In genomic region chr6:28446818-28447511, GRCh38 we compare ENCODE assay signal across 9 cellular contexts. TPM values are rescaled to one million over a fixed set of nuclear protein-coding genes. Genes with fewer than 3 reads are reported as not detected.
DNase-seq lines count a peak whose midpoint lies in the region; ATAC-seq and TF ChIP-seq lines count a peak whose summit lies in the region.
"Had no signal": no experiment of that assay in that cellular context is flagged by ENCODE, and none has a peak within 500 bp of the region (broad histone marks: within the 10 kb centered on the region; RNA-seq: fewer than 3 reads in every experiment).

No MANE protein-coding gene starts in this region.

- H2AK5ac ChIP-seq in neuronal stem cell (ENCODE audit: low read depth, low read length): no peak overlapping the region

- no peak overlapping the region for H3K4ac ChIP-seq in neuronal stem cell (ENCODE audit: low read length)

- H3K36me3 ChIP-seq in ectodermal cell (ENCODE audit: control insufficient read depth, insufficient read depth, low read length) (no peaks in the 10 kb centered on the region), neuronal stem cell (replicated peaks in 1 of 2; ENCODE audit: control insufficient read depth in 2 of 2, insufficient read depth in 2 of 2, low read length in 2 of 2) (no peaks in the 10 kb centered on the region)

- 10% methylated on average over 34 to 36 of the region's 36 CpGs for WGBS in ectodermal cell, 2 experiments
- WGBS in neuronal stem cell (ENCODE audit: extremely low coverage in 2 of 2, insufficient read length in 2 of 2, insufficient replicate concordance in 1 of 2), 2 donors: no CpG with 5 or more reads among the region's 36 CpGs

- H2BK120ac ChIP-seq in neuronal stem cell (ENCODE audit: low read depth, low read length): no peak overlapping the region

- H3K14ac ChIP-seq in neuronal stem cell (ENCODE audit: low read length): peak overlapping the region; percentile 76

- H4K8ac ChIP-seq in neuronal stem cell (ENCODE audit: low read depth, low read length): no peak overlapping the region

- peak overlapping the region; percentile 65 for H3K4me2 ChIP-seq in neuronal stem cell (ENCODE audit: insufficient read depth, low read length, poor library complexity, severe bottlenecking)

- TF ChIP-seq POLR2A in NB4 (IDR thresholded peaks at IDR 0.05; ENCODE audit: extremely low read depth, insufficient read length): peak; percentile 32

- no peak for TF ChIP-seq CTCF in NB4 (IDR thresholded peaks at IDR 0.05; ENCODE audit: low read depth, low read length)

- H2BK15ac ChIP-seq in neuronal stem cell (ENCODE audit: low read length): peak overlapping the region; percentile 88

- peak overlapping the region; percentile 90 for H2AFZ ChIP-seq in neuronal stem cell (ENCODE audit: low read length)

- peak overlapping the region; percentile 19 for H3K27ac ChIP-seq in ectodermal cell (ENCODE audit: insufficient read depth, low read depth, low read length, poor library complexity, severe bottlenecking)
- H3K27ac ChIP-seq in neuronal stem cell (replicated peaks; ENCODE audit: low read length): peak overlapping the region; percentile 86

- peak overlapping the region; percentile 87 for H3K23ac ChIP-seq in neuronal stem cell (ENCODE audit: low read depth, low read length, poor library complexity)

- peak; percentile 32 for DNase-seq in Daoy (ENCODE audit: low read depth)
- peak; percentile 73 for DNase-seq in NB4 (ENCODE audit: low read depth)
- peak; percentile 44 for DNase-seq in neuronal stem cell (ENCODE audit: low spot score)
- DNase-seq in NCI-H748 treated with DMSO at 0.1 percent for 48 hours (lab: John Stamatoyannopoulos, UW): no peak
- DNase-seq in NCI-H2081 treated with DMSO at 0.1 percent for 48 hours (lab: John Stamatoyannopoulos, UW): no peak
- DNase-seq in stimulated activated CD4-positive, alpha-beta T cell treated with anti-CD3 and anti-CD28 coated beads, Interleukin-1b, Interleukin-23, amount 100 ng/mL, for 48 hours: no peak
- DNase-seq: RPMI8226 had no signal

- ATAC-seq in HG03378 (IDR thresholded peaks at IDR 0.05; ENCODE audit: unreplicated experiment): no peak

- peak overlapping the region; percentile 97 for H2BK5ac ChIP-seq in neuronal stem cell (ENCODE audit: low read length)

- peaks cover under 1% of the 10 kb centered on the region for H3K79me1 ChIP-seq in neuronal stem cell (ENCODE audit: low read depth, low read length)

- H2BK12ac ChIP-seq in neuronal stem cell (ENCODE audit: low read length): no peak overlapping the region

- H3K27me3 ChIP-seq in ectodermal cell (ENCODE audit: control insufficient read depth, insufficient read depth, low read length, poor library complexity, severe bottlenecking) (no peaks in the 10 kb centered on the region), neuronal stem cell (ENCODE audit: control insufficient read depth in 3 of 3, insufficient read depth in 3 of 3, low read depth in 1 of 3, low read length in 3 of 3) (no peaks in the 10 kb centered on the region)

- peak overlapping the region; percentile 78 for H3K4me3 ChIP-seq in NB4 (ENCODE audit: low read depth, low read length)
- peak overlapping the region; percentile 49 for H3K4me3 ChIP-seq in ectodermal cell (ENCODE audit: insufficient read depth, low read depth, low read length)
- peak overlapping the region; percentile 40 to 91 for H3K4me3 ChIP-seq in neuronal stem cell (ENCODE audit: low read length in 2 of 2)

- H3K18ac ChIP-seq in neuronal stem cell (ENCODE audit: low read length): peak overlapping the region; percentile 99

- H3K4me1 ChIP-seq in ectodermal cell (ENCODE audit: control insufficient read depth, insufficient read depth, low read length): peaks cover 8% of the 10 kb centered on the region
- H3K4me1 ChIP-seq in neuronal stem cell (ENCODE audit: control insufficient read depth in 2 of 2, insufficient read depth in 1 of 2, low read depth in 1 of 2, low read length in 2 of 2): no peaks in the 10 kb centered on the region

- H3K9me3 ChIP-seq in ectodermal cell (ENCODE audit: control insufficient read depth, low read length): no peaks in the 10 kb centered on the region
- H3K9me3 ChIP-seq in neuronal stem cell (replicated peaks in 1 of 2; ENCODE audit: control insufficient read depth in 2 of 2, insufficient read depth in 1 of 2, low read depth in 1 of 2, low read length in 2 of 2): no peaks in the 10 kb centered on the region

- peak overlapping the region; percentile 92 for H3K9ac ChIP-seq in neuronal stem cell (ENCODE audit: low read depth, low read length, poor library complexity)

- peak overlapping the region; percentile 79 for H4K91ac ChIP-seq in neuronal stem cell (ENCODE audit: low read depth, low read length, poor library complexity)

RNA-seq across cellular contexts. Expression of gene ZSCAN23, which starts 3.7 kb away (rescaled TPM):
- total RNA-seq in Daoy (2014; rRNA removed; shearing (Covaris generic)): 3.4 and 8.4 TPM in 2 replicates
- polyA plus RNA-seq in ectodermal cell (2013, experiment 1 of 4): 15.4 TPM
- polyA plus RNA-seq in ectodermal cell (2013, experiment 2 of 4): 16.3 TPM
- 9.7 TPM for polyA plus RNA-seq in ectodermal cell (2013, experiment 3 of 4)
- polyA plus RNA-seq in ectodermal cell (2013, experiment 4 of 4): 12.5 TPM
- 4.9 TPM for polyA plus RNA-seq in neuronal stem cell (2013, experiment 1 of 2)
- 3.7 TPM for polyA plus RNA-seq in neuronal stem cell (2013, experiment 2 of 2)

RNA-seq across cellular contexts. Expression of gene ZSCAN12, which starts 47.4 kb away (rescaled TPM):
- total RNA-seq in Daoy (2014; rRNA removed; shearing (Covaris generic)): 8.1 and 8.5 TPM in 2 replicates
- 12.3 TPM for polyA plus RNA-seq in ectodermal cell (2013, experiment 1 of 4)
- 13.3 TPM for polyA plus RNA-seq in ectodermal cell (2013, experiment 2 of 4)
- polyA plus RNA-seq in ectodermal cell (2013, experiment 3 of 4): 11.2 TPM
- 12.1 TPM for polyA plus RNA-seq in ectodermal cell (2013, experiment 4 of 4)
- 5.6 TPM for polyA plus RNA-seq in neuronal stem cell (2013, experiment 1 of 2)
- polyA plus RNA-seq in neuronal stem cell (2013, experiment 2 of 2): 5.8 TPM

Comparison
In these comparisons a context has a peak if more than half of its experiments do, and no peak if none do; other contexts are left out.
1. DNase-seq: peak in Daoy (single experiment), NB4 (single experiment) and neuronal stem cell (single experiment); none in NCI-H748 treated with DMSO at 0.1 percent for 48 hours (single experiment), NCI-H2081 treated with DMSO at 0.1 percent for 48 hours (single experiment) and stimulated activated CD4-positive, alpha-beta T cell treated with anti-CD3 and anti-CD28 coated beads, Interleukin-1b, Interleukin-23, amount 100 ng/mL, for 48 hours (single experiment).
2. Peak in every context shown above with its lines, with median percentiles within 50 percentile points of each other: H3K4me3 ChIP-seq.